1 cellular context compared by ENCODE assay signal in the genomic region with DNA sequence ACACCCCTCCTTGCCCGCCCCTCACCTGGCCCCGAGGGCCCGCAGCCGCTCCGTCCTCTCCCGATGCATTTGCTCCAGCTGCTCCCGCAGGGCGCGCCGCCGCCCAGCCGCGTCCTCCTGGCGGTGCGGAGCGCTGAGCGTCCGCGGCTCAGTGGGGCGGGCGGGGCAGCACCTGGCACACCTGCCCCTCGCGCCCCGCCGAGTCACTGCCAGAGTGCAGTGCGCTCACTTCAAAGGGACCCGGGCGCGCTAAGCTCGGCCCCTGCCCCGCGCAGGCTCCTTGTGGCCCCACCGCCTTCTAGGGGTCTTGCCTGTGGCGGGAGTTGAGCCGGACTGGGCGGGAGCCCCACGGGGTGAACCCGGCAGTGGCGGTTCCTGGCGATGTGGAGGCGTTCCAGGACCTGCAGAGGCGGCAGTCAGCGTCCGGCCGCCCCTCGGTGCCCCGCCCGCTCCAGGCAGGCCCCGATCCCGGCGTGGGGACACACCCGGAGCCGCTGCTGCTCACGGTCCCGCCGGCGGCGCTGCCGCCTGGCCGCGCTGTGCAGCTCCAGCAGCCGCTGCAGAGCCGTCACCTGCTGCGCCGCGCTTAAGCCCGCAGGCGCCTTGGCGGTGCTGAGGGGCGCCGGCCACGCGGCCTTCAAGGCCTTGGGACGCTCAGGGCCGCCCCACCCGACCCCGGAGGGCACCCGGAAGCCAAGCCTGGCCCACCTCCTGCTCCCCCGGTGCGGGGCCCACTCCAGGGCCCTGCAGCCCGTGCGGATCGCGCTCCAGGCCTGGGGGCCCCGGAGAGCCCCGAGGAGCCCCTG.
A peak's percentile ranks its signal among the peaks of the same experiment; 100 is the strongest.
TF ChIP-seq lines count a peak whose summit lies in the region.

No MANE protein-coding gene starts in this region.

TF ChIP-seq in HepG2, 621 proteins besides CTCF, POLR2A, EP300 and RAD21 (continued from another document and continues in another):
- TF ChIP-seq, protein P1, sequence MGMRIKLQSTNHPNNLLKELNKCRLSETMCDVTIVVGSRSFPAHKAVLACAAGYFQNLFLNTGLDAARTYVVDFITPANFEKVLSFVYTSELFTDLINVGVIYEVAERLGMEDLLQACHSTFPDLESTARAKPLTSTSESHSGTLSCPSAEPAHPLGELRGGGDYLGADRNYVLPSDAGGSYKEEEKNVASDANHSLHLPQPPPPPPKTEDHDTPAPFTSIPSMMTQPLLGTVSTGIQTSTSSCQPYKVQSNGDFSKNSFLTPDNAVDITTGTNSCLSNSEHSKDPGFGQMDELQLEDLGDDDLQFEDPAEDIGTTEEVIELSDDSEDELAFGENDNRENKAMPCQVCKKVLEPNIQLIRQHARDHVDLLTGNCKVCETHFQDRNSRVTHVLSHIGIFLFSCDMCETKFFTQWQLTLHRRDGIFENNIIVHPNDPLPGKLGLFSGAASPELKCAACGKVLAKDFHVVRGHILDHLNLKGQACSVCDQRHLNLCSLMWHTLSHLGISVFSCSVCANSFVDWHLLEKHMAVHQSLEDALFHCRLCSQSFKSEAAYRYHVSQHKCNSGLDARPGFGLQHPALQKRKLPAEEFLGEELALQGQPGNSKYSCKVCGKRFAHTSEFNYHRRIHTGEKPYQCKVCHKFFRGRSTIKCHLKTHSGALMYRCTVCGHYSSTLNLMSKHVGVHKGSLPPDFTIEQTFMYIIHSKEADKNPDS (CRISPR knock-in tag; IDR thresholded peaks at IDR 0.05) = no peak
- TF ChIP-seq, protein P2, sequence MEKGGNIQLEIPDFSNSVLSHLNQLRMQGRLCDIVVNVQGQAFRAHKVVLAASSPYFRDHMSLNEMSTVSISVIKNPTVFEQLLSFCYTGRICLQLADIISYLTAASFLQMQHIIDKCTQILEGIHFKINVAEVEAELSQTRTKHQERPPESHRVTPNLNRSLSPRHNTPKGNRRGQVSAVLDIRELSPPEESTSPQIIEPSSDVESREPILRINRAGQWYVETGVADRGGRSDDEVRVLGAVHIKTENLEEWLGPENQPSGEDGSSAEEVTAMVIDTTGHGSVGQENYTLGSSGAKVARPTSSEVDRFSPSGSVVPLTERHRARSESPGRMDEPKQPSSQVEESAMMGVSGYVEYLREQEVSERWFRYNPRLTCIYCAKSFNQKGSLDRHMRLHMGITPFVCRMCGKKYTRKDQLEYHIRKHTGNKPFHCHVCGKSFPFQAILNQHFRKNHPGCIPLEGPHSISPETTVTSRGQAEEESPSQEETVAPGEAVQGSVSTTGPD (CRISPR knock-in tag; IDR thresholded peaks at IDR 0.05) = no peak
- TF ChIP-seq, protein P3, sequence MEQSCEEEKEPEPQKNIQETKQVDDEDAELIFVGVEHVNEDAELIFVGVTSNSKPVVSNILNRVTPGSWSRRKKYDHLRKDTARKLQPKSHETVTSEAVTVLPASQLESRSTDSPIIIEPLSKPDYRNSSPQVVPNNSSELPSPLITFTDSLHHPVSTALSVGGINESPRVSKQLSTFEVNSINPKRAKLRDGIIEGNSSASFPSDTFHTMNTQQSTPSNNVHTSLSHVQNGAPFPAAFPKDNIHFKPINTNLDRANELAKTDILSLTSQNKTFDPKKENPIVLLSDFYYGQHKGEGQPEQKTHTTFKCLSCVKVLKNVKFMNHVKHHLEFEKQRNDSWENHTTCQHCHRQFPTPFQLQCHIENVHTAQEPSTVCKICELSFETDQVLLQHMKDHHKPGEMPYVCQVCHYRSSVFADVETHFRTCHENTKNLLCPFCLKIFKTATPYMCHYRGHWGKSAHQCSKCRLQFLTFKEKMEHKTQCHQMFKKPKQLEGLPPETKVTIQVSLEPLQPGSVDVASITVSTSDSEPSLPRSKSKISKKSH (CRISPR knock-in tag; IDR thresholded peaks at IDR 0.05; ENCODE audit: borderline replicate concordance) = no peak
- TF ChIP-seq TARDBP (CRISPR knock-in tag; IDR thresholded peaks at IDR 0.05) (no peak), ZNF451 (CRISPR knock-in tag; IDR thresholded peaks at IDR 0.05) (no peak), SALL2 (CRISPR knock-in tag; IDR thresholded peaks at IDR 0.05) (no peak), ZNF841 (CRISPR knock-in tag; IDR thresholded peaks at IDR 0.05; ENCODE audit: borderline replicate concordance) (no peak), ZNF468 (CRISPR knock-in tag; IDR thresholded peaks at IDR 0.05) (no peak), CBX1 (IDR thresholded peaks at IDR 0.05; ENCODE audit: low read depth) (no peak), ZNF790 (CRISPR knock-in tag; IDR thresholded peaks at IDR 0.05; ENCODE audit: borderline replicate concordance) (no peak; the same call in 1 of the 2 replicates), MAFG (CRISPR knock-in tag; IDR thresholded peaks at IDR 0.05) (no peak), NFE2L1 (CRISPR knock-in tag; IDR thresholded peaks at IDR 0.05; ENCODE audit: borderline replicate concordance) (no peak)
- TF ChIP-seq, protein P4, sequence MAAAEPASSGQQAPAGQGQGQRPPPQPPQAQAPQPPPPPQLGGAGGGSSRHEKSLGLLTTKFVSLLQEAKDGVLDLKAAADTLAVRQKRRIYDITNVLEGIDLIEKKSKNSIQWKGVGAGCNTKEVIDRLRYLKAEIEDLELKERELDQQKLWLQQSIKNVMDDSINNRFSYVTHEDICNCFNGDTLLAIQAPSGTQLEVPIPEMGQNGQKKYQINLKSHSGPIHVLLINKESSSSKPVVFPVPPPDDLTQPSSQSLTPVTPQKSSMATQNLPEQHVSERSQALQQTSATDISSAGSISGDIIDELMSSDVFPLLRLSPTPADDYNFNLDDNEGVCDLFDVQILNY (CRISPR knock-in tag; conservative IDR thresholded peaks at IDR 0.05) = no peak
- TF ChIP-seq, protein P5, sequence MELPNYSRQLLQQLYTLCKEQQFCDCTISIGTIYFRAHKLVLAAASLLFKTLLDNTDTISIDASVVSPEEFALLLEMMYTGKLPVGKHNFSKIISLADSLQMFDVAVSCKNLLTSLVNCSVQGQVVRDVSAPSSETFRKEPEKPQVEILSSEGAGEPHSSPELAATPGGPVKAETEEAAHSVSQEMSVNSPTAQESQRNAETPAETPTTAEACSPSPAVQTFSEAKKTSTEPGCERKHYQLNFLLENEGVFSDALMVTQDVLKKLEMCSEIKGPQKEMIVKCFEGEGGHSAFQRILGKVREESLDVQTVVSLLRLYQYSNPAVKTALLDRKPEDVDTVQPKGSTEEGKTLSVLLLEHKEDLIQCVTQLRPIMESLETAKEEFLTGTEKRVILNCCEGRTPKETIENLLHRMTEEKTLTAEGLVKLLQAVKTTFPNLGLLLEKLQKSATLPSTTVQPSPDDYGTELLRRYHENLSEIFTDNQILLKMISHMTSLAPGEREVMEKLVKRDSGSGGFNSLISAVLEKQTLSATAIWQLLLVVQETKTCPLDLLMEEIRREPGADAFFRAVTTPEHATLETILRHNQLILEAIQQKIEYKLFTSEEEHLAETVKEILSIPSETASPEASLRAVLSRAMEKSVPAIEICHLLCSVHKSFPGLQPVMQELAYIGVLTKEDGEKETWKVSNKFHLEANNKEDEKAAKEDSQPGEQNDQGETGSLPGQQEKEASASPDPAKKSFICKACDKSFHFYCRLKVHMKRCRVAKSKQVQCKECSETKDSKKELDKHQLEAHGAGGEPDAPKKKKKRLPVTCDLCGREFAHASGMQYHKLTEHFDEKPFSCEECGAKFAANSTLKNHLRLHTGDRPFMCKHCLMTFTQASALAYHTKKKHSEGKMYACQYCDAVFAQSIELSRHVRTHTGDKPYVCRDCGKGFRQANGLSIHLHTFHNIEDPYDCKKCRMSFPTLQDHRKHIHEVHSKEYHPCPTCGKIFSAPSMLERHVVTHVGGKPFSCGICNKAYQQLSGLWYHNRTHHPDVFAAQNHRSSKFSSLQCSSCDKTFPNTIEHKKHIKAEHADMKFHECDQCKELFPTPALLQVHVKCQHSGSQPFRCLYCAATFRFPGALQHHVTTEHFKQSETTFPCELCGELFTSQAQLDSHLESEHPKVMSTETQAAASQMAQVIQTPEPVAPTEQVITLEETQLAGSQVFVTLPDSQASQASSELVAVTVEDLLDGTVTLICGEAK (IDR thresholded peaks at IDR 0.05) = no peak
- TF ChIP-seq, protein P5 (CRISPR knock-in tag; IDR thresholded peaks at IDR 0.05) = no peak
- TF ChIP-seq, protein P6, sequence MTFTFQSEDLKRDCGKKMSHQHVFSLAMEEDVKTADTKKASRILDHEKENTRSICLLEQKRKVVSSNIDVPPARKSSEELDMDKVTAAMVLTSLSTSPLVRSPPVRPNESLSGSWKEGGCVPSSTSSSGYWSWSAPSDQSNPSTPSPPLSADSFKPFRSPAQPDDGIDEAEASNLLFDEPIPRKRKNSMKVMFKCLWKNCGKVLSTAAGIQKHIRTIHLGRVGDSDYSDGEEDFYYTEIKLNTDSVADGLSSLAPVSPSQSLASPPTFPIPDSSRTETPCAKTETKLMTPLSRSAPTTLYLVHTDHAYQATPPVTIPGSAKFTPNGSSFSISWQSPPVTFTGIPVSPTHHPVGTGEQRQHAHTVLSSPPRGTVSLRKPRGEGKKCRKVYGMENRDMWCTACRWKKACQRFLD (CRISPR knock-in tag; IDR thresholded peaks at IDR 0.05; ENCODE audit: borderline replicate concordance) = no peak
- TF ChIP-seq, protein P7, sequence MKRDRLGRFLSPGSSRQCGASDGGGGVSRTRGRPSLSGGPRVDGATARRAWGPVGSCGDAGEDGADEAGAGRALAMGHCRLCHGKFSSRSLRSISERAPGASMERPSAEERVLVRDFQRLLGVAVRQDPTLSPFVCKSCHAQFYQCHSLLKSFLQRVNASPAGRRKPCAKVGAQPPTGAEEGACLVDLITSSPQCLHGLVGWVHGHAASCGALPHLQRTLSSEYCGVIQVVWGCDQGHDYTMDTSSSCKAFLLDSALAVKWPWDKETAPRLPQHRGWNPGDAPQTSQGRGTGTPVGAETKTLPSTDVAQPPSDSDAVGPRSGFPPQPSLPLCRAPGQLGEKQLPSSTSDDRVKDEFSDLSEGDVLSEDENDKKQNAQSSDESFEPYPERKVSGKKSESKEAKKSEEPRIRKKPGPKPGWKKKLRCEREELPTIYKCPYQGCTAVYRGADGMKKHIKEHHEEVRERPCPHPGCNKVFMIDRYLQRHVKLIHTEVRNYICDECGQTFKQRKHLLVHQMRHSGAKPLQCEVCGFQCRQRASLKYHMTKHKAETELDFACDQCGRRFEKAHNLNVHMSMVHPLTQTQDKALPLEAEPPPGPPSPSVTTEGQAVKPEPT (CRISPR knock-in tag; IDR thresholded peaks at IDR 0.05; ENCODE audit: low read depth) = peak; percentile 60; the same call in 1 of the 2 replicates
- TF ChIP-seq, protein P8, sequence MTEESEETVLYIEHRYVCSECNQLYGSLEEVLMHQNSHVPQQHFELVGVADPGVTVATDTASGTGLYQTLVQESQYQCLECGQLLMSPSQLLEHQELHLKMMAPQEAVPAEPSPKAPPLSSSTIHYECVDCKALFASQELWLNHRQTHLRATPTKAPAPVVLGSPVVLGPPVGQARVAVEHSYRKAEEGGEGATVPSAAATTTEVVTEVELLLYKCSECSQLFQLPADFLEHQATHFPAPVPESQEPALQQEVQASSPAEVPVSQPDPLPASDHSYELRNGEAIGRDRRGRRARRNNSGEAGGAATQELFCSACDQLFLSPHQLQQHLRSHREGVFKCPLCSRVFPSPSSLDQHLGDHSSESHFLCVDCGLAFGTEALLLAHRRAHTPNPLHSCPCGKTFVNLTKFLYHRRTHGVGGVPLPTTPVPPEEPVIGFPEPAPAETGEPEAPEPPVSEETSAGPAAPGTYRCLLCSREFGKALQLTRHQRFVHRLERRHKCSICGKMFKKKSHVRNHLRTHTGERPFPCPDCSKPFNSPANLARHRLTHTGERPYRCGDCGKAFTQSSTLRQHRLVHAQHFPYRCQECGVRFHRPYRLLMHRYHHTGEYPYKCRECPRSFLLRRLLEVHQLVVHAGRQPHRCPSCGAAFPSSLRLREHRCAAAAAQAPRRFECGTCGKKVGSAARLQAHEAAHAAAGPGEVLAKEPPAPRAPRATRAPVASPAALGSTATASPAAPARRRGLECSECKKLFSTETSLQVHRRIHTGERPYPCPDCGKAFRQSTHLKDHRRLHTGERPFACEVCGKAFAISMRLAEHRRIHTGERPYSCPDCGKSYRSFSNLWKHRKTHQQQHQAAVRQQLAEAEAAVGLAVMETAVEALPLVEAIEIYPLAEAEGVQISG (CRISPR knock-in tag; IDR thresholded peaks at IDR 0.05) = peak; percentile 64
- TF ChIP-seq, protein P9, sequence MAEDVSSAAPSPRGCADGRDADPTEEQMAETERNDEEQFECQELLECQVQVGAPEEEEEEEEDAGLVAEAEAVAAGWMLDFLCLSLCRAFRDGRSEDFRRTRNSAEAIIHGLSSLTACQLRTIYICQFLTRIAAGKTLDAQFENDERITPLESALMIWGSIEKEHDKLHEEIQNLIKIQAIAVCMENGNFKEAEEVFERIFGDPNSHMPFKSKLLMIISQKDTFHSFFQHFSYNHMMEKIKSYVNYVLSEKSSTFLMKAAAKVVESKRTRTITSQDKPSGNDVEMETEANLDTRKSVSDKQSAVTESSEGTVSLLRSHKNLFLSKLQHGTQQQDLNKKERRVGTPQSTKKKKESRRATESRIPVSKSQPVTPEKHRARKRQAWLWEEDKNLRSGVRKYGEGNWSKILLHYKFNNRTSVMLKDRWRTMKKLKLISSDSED (CRISPR knock-in tag; IDR thresholded peaks at IDR 0.05) = no peak
- TF ChIP-seq, protein P10, sequence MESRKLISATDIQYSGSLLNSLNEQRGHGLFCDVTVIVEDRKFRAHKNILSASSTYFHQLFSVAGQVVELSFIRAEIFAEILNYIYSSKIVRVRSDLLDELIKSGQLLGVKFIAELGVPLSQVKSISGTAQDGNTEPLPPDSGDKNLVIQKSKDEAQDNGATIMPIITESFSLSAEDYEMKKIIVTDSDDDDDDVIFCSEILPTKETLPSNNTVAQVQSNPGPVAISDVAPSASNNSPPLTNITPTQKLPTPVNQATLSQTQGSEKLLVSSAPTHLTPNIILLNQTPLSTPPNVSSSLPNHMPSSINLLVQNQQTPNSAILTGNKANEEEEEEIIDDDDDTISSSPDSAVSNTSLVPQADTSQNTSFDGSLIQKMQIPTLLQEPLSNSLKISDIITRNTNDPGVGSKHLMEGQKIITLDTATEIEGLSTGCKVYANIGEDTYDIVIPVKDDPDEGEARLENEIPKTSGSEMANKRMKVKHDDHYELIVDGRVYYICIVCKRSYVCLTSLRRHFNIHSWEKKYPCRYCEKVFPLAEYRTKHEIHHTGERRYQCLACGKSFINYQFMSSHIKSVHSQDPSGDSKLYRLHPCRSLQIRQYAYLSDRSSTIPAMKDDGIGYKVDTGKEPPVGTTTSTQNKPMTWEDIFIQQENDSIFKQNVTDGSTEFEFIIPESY (CRISPR knock-in tag; IDR thresholded peaks at IDR 0.05) = no peak
